ENCODE assay signal across 25 cellular contexts in genomic region chr10:35950221-35950620, GRCh38.
"Had no signal": no experiment of that assay in that cellular context is flagged by ENCODE, and none has a peak within 500 bp of the region (broad histone marks: within the 10 kb centered on the region; RNA-seq: fewer than 3 reads in every experiment).

No MANE protein-coding gene starts in this region.

- DNase-seq: activated CD4-positive, alpha-beta memory T cell treated with anti-CD3 and anti-CD28 coated beads, Interleukin-2, amount 10 ng/mL, durations not matched to agents 7 days and 5 days; activated CD4-positive, alpha-beta T cell treated with anti-CD3 and anti-CD28 coated beads for 36 hours; activated CD4-positive, alpha-beta T cell treated with anti-CD3 and anti-CD28 coated beads, Interleukin-2, amount 50 U/mL, for 1 hour; activated CD8-positive, alpha-beta memory T cell treated with anti-CD3 and anti-CD28 coated beads, Interleukin-2, amount 50 U/mL, for 4 hours; activated naive CD4-positive, alpha-beta T cell treated with anti-CD3 and anti-CD28 coated beads, Interleukin-2, amount 50 U/mL, for 16 hours; activated naive CD8-positive, alpha-beta T cell treated with anti-CD3 and anti-CD28 coated beads, Interleukin-2, amount 10 ng/mL, durations not matched to agents 7 days and 5 days; activated T-cell treated with anti-CD3 and anti-CD28 coated beads, Interleukin-2, amount 50 U/mL, for 72 hours; adrenal gland; aorta; brain microvascular endothelial cell; KG1; NCI-H1092; NCI-H1417; NCI-H1694; NCI-H2029; NCI-H2107; NCI-H2171 treated with DMSO at 0.1 percent for 48 hours; NCI-H345; NCI-H510A; NCI-H526 treated with DMSO at 0.1 percent for 48 hours; NCI-H82; SIG-M5; T-helper 17 cell; T-helper 9 cell had no signal

- ATAC-seq: activated CD4-positive, alpha-beta T cell treated with anti-CD3 and anti-CD28 coated beads for 36 hours; activated T-cell treated with anti-CD3 and anti-CD28 coated beads, Interleukin-2, amount 50 U/mL, for 72 hours; T-helper 17 cell had no signal

- H3K27ac ChIP-seq: adrenal gland, brain microvascular endothelial cell, cardiac muscle cell had no signal

- H3K27me3 ChIP-seq: adrenal gland, brain microvascular endothelial cell, cardiac muscle cell had no signal

- H3K9me3 ChIP-seq: adrenal gland had no signal

- H3K27me3 Mint-ChIP-seq: activated CD4-positive, alpha-beta memory T cell treated with anti-CD3 and anti-CD28 coated beads, Interleukin-2, amount 10 ng/mL, durations not matched to agents 7 days and 5 days; activated CD4-positive, alpha-beta T cell treated with anti-CD3 and anti-CD28 coated beads for 36 hours; activated naive CD8-positive, alpha-beta T cell treated with anti-CD3 and anti-CD28 coated beads, Interleukin-2, amount 10 ng/mL, durations not matched to agents 7 days and 5 days; T-helper 17 cell had no signal

- H3K9me3 Mint-ChIP-seq: activated CD4-positive, alpha-beta memory T cell treated with anti-CD3 and anti-CD28 coated beads, Interleukin-2, amount 10 ng/mL, durations not matched to agents 7 days and 5 days had no signal

- H3K4me3 Mint-ChIP-seq: activated CD4-positive, alpha-beta memory T cell treated with anti-CD3 and anti-CD28 coated beads, Interleukin-2, amount 10 ng/mL, durations not matched to agents 7 days and 5 days; activated CD4-positive, alpha-beta T cell treated with anti-CD3 and anti-CD28 coated beads for 36 hours; activated naive CD8-positive, alpha-beta T cell treated with anti-CD3 and anti-CD28 coated beads, Interleukin-2, amount 10 ng/mL, durations not matched to agents 7 days and 5 days; activated T-cell treated with anti-CD3 and anti-CD28 coated beads, Interleukin-2, amount 50 U/mL, for 72 hours had no signal

- H3K4me1 Mint-ChIP-seq: activated CD4-positive, alpha-beta memory T cell treated with anti-CD3 and anti-CD28 coated beads, Interleukin-2, amount 10 ng/mL, durations not matched to agents 7 days and 5 days; activated CD4-positive, alpha-beta T cell treated with anti-CD3 and anti-CD28 coated beads for 36 hours; activated naive CD8-positive, alpha-beta T cell treated with anti-CD3 and anti-CD28 coated beads, Interleukin-2, amount 10 ng/mL, durations not matched to agents 7 days and 5 days; T-helper 17 cell had no signal

- H3K36me3 Mint-ChIP-seq: activated naive CD8-positive, alpha-beta T cell treated with anti-CD3 and anti-CD28 coated beads, Interleukin-2, amount 10 ng/mL, durations not matched to agents 7 days and 5 days had no signal

- H3K4me3 ChIP-seq: adrenal gland, cardiac muscle cell had no signal

- H3K36me3 ChIP-seq: adrenal gland, brain microvascular endothelial cell, cardiac muscle cell had no signal

- H3K27ac Mint-ChIP-seq: activated CD4-positive, alpha-beta memory T cell treated with anti-CD3 and anti-CD28 coated beads, Interleukin-2, amount 10 ng/mL, durations not matched to agents 7 days and 5 days; activated CD4-positive, alpha-beta T cell treated with anti-CD3 and anti-CD28 coated beads for 36 hours; activated naive CD8-positive, alpha-beta T cell treated with anti-CD3 and anti-CD28 coated beads, Interleukin-2, amount 10 ng/mL, durations not matched to agents 7 days and 5 days; activated T-cell treated with anti-CD3 and anti-CD28 coated beads, Interleukin-2, amount 50 U/mL, for 72 hours; T-helper 17 cell had no signal

- H3K4me1 ChIP-seq: adrenal gland had no signal
